1 cellular context compared by ENCODE assay signal in genomic region chr5:69444127-69444754, GRCh38.
A peak's percentile ranks its signal among the peaks of the same experiment; 100 is the strongest.
TF ChIP-seq lines count a peak whose summit lies in the region.

No MANE protein-coding gene starts in this region.

TF ChIP-seq in HepG2, 621 proteins besides CTCF, POLR2A, EP300 and RAD21 (continued from another document and continues in another):
- TF ChIP-seq ZNF639 (CRISPR knock-in tag; conservative IDR thresholded peaks at IDR 0.05) (no peak), ZHX1 (CRISPR knock-in tag; IDR thresholded peaks at IDR 0.05; ENCODE audit: low read depth) (peak; percentile 21; the same call in 1 of the 2 replicates), KAT8 (CRISPR knock-in tag; IDR thresholded peaks at IDR 0.05) (peak; percentile 44; the same call in 1 of the 2 replicates), MBD4 (IDR thresholded peaks at IDR 0.05; ENCODE audit: borderline replicate concordance, low read length) (peak; percentile 59; the same call in 1 of the 2 replicates), NPAS2 (CRISPR knock-in tag; IDR thresholded peaks at IDR 0.05; ENCODE audit: borderline replicate concordance) (no peak), PHF21A (CRISPR knock-in tag; IDR thresholded peaks at IDR 0.05) (peak; percentile 56), CBX5 (CRISPR knock-in tag; IDR thresholded peaks at IDR 0.05; ENCODE audit: borderline replicate concordance) (no peak), FOXK1 (CRISPR knock-in tag; IDR thresholded peaks at IDR 0.05; ENCODE audit: borderline replicate concordance, low read depth) (no peak), RXRB (CRISPR knock-in tag; IDR thresholded peaks at IDR 0.05; ENCODE audit: borderline replicate concordance) (0 out of 2 replicates have a peak, but pooled peaks have one; percentile 51), RERE (CRISPR knock-in tag; IDR thresholded peaks at IDR 0.05; ENCODE audit: low read depth) (no peak), MAFG (CRISPR knock-in tag; IDR thresholded peaks at IDR 0.05) (no peak), NR2F6 (IDR thresholded peaks at IDR 0.05) (peak; percentile 66), NR2F6 (CRISPR knock-in tag; IDR thresholded peaks at IDR 0.05) (peak; percentile 44; the same call in 1 of the 2 replicates), GABPA (IDR thresholded peaks at IDR 0.05; ENCODE audit: low read depth, low read length) (no peak), GABPA (CRISPR knock-in tag; IDR thresholded peaks at IDR 0.05; ENCODE audit: low read depth) (peak; percentile 19; the same call in 1 of the 2 replicates), JUNB (CRISPR knock-in tag; IDR thresholded peaks at IDR 0.05; ENCODE audit: borderline replicate concordance) (no peak), PAF1 (CRISPR knock-in tag; IDR thresholded peaks at IDR 0.05) (no peak), GFI1 (CRISPR knock-in tag; IDR thresholded peaks at IDR 0.05; ENCODE audit: borderline replicate concordance) (peak; percentile 87), DBP (CRISPR knock-in tag; IDR thresholded peaks at IDR 0.05; ENCODE audit: not compliant biosample characterization) (no peak), ZNF362 (CRISPR knock-in tag; IDR thresholded peaks at IDR 0.05; ENCODE audit: borderline replicate concordance) (no peak), ZFP41 (CRISPR knock-in tag; IDR thresholded peaks at IDR 0.05; ENCODE audit: borderline replicate concordance) (no peak), RCOR2 (CRISPR knock-in tag; IDR thresholded peaks at IDR 0.05) (no peak), FOXP4 (CRISPR knock-in tag; IDR thresholded peaks at IDR 0.05) (peak; percentile 75), ZNF543 (CRISPR knock-in tag; IDR thresholded peaks at IDR 0.05) (no peak), RFX3 (CRISPR knock-in tag; IDR thresholded peaks at IDR 0.05) (no peak), DRAP1 (CRISPR knock-in tag; IDR thresholded peaks at IDR 0.05) (no peak; the same call in 1 of the 2 replicates), ZNF335 (CRISPR knock-in tag; IDR thresholded peaks at IDR 0.05) (no peak), ZSCAN12 (CRISPR knock-in tag; IDR thresholded peaks at IDR 0.05) (no peak), CREB1 (IDR thresholded peaks at IDR 0.05) (peak; percentile 53), CREB1 (CRISPR knock-in tag; IDR thresholded peaks at IDR 0.05) (no peak; the same call in 1 of the 2 replicates), ESRRA (CRISPR knock-in tag; IDR thresholded peaks at IDR 0.05; ENCODE audit: low read depth) (peak; percentile 79; the same call in 1 of the 2 replicates), HNRNPLL (IDR thresholded peaks at IDR 0.05; ENCODE audit: low read depth, low read length, poor library complexity, severe bottlenecking) (no peak), ZNF530 (CRISPR knock-in tag; IDR thresholded peaks at IDR 0.05; ENCODE audit: low read depth) (no peak), PHF5A (CRISPR knock-in tag; IDR thresholded peaks at IDR 0.05; ENCODE audit: low read depth, unreplicated experiment) (peak; percentile 78), NR0B2 (CRISPR knock-in tag; IDR thresholded peaks at IDR 0.05) (no peak), TEAD2 (CRISPR knock-in tag; IDR thresholded peaks at IDR 0.05) (no peak), ZNF180 (CRISPR knock-in tag; IDR thresholded peaks at IDR 0.05; ENCODE audit: borderline replicate concordance, low read depth) (no peak), SNAI1 (CRISPR knock-in tag; IDR thresholded peaks at IDR 0.05; ENCODE audit: borderline replicate concordance) (no peak), ZNF232 (CRISPR knock-in tag; IDR thresholded peaks at IDR 0.05; ENCODE audit: borderline replicate concordance) (no peak), EEA1 (CRISPR knock-in tag; IDR thresholded peaks at IDR 0.05; ENCODE audit: borderline replicate concordance) (no peak), XRCC5 (optimal IDR thresholded peaks at IDR 0.05; ENCODE audit: low read length) (peak; percentile 20), ZUFSP (CRISPR knock-in tag; IDR thresholded peaks at IDR 0.05; ENCODE audit: borderline replicate concordance) (no peak), KLF13 (CRISPR knock-in tag; IDR thresholded peaks at IDR 0.05) (no peak), SRSF9 (IDR thresholded peaks at IDR 0.05; ENCODE audit: borderline replicate concordance, insufficient read depth, low read depth, low read length, poor library complexity, severe bottlenecking) (no peak), BCL6 (CRISPR knock-in tag; IDR thresholded peaks at IDR 0.05) (peak; percentile 68), TEAD3 (CRISPR knock-in tag; optimal IDR thresholded peaks at IDR 0.05; ENCODE audit: borderline replicate concordance) (peak; percentile 90), ZSCAN30 (CRISPR knock-in tag; IDR thresholded peaks at IDR 0.05) (no peak), ZNF747 (CRISPR knock-in tag; IDR thresholded peaks at IDR 0.05; ENCODE audit: borderline replicate concordance) (no peak), GATA4 (IDR thresholded peaks at IDR 0.05; ENCODE audit: borderline replicate concordance, low read depth) (no peak), TCF12 (IDR thresholded peaks at IDR 0.05) (no peak), TCF12 (CRISPR knock-in tag; IDR thresholded peaks at IDR 0.05) (no peak), ZNF777 (CRISPR knock-in tag; IDR thresholded peaks at IDR 0.05) (no peak)
